Comparison of ENCODE assay signal across 1 cellular context in genomic region chr16:84995666-84996065, GRCh38.
TF ChIP-seq lines count a peak whose summit lies in the region.

No MANE protein-coding gene starts in this region.

TF ChIP-seq in K562, 482 proteins besides CTCF, POLR2A, EP300 and RAD21:
- TF ChIP-seq ZNF584 (CRISPR knock-in tag; IDR thresholded peaks at IDR 0.05; ENCODE audit: low read depth) (peak; percentile 0; the same call in 1 of the 2 replicates), ZSCAN29 (IDR thresholded peaks at IDR 0.05) (no peak)
